ENCODE assay signal across 16 cellular contexts in genomic region chr1:94807742-94808491, GRCh38. TPM values are rescaled to one million over a fixed set of nuclear protein-coding genes. Genes with fewer than 3 reads are reported as not detected.
A peak's percentile ranks its signal among the peaks of the same experiment; 100 is the strongest.
DNase-seq lines count a peak whose midpoint lies in the region; ATAC-seq and TF ChIP-seq lines count a peak whose summit lies in the region.
"Had no signal": no experiment of that assay in that cellular context is flagged by ENCODE, and none has a peak within 500 bp of the region (broad histone marks: within the 10 kb centered on the region; RNA-seq: fewer than 3 reads in every experiment).

No MANE protein-coding gene starts in this region.

- H3K27me3 ChIP-seq in effector memory CD4-positive, alpha-beta T cell (replicated peaks; ENCODE audit: control insufficient read depth, insufficient read depth, low read length, poor library complexity, severe bottlenecking) = no peaks in the 10 kb centered on the region

- peak; percentile 38 for ATAC-seq in activated naive CD8-positive, alpha-beta T cell treated with anti-CD3 and anti-CD28 coated beads, Interleukin-2, amount 50 U/mL, for 24 hours
- ATAC-seq in mucosa of descending colon (peak; percentile 87), HG02642 (IDR thresholded peaks at IDR 0.05; ENCODE audit: poor library complexity, unreplicated experiment) (no peak)
- ATAC-seq: Right ventricle myocardium inferior had no signal

- H3K27ac ChIP-seq in effector memory CD4-positive, alpha-beta T cell (ENCODE audit: insufficient read depth, low read length, poor library complexity, severe bottlenecking) = no peak overlapping the region

- H3K36me3 ChIP-seq in mucosa of descending colon (ENCODE audit: low read depth) = no peaks in the 10 kb centered on the region
- no peaks in the 10 kb centered on the region for H3K36me3 ChIP-seq in effector memory CD4-positive, alpha-beta T cell (ENCODE audit: control insufficient read depth, insufficient read depth, low read length)

- DNase-seq in EL (peak; percentile 36), NCI-H526 (lab: John Stamatoyannopoulos, UW) (peak; percentile 92), mucosa of descending colon (peak; percentile 67 to 79 (median 77)), GM20000 (ENCODE audit: low spot score) (no peak), globus pallidus (ENCODE audit: low spot score) (no peak)
- DNase-seq in activated naive CD8-positive, alpha-beta T cell treated with anti-CD3 and anti-CD28 coated beads, Interleukin-2, amount 50 U/mL, for 24 hours = no peak
- no peak for DNase-seq in effector memory CD4-positive, alpha-beta T cell
- DNase-seq: activated B cell treated with CpG ODN at 0.5 μM for 24 hours; activated T-cell treated with anti-CD3 and anti-CD28 coated beads, Interleukin-2, amount 50 U/mL, for 48 hours; midbrain; MM.1S; stimulated activated CD4-positive, alpha-beta T cell treated with anti-CD3 and anti-CD28 coated beads, Interleukin-2, amount 100 ng/mL, for 48 hours; stimulated activated naive CD4-positive, alpha-beta T cell had no signal

- peaks cover 1% of the 10 kb centered on the region for H3K27me3 Mint-ChIP-seq in activated naive CD8-positive, alpha-beta T cell treated with anti-CD3 and anti-CD28 coated beads, Interleukin-2, amount 50 U/mL, for 24 hours

- H3K4me3 ChIP-seq in mucosa of descending colon = no peak overlapping the region
- H3K4me3 ChIP-seq in effector memory CD4-positive, alpha-beta T cell (ENCODE audit: insufficient read depth, low read depth, low read length, poor library complexity, severe bottlenecking) = no peak overlapping the region

- H3K4me1 ChIP-seq in mucosa of descending colon (ENCODE audit: low read depth) = peaks cover 48% of the 10 kb centered on the region
- no peaks in the 10 kb centered on the region for H3K4me1 ChIP-seq in effector memory CD4-positive, alpha-beta T cell (ENCODE audit: control insufficient read depth, insufficient read depth, low read length, poor library complexity, severe bottlenecking)

- TF ChIP-seq CTCF in mucosa of descending colon (IDR thresholded peaks at IDR 0.05) = no peak
- TF ChIP-seq CTCF in GM20000 (IDR thresholded peaks at IDR 0.05; ENCODE audit: extremely low read depth, missing control alignments) = no peak

- no peak overlapping the region for H3K4me3 Mint-ChIP-seq in activated naive CD8-positive, alpha-beta T cell treated with anti-CD3 and anti-CD28 coated beads, Interleukin-2, amount 50 U/mL, for 24 hours
- H3K4me3 Mint-ChIP-seq: activated B cell treated with CpG ODN at 0.5 μM for 24 hours, CD14-positive monocyte had no signal

- intact Hi-C loops in mucosa of descending colon (cut with DNase I, micrococcal nuclease) = loop anchor here (5.0 to 10.0 kb wide), 2 partner anchors 203 to 286 kb away; no protein-coding TSS in a partner anchor

- no peaks in the 10 kb centered on the region for H3K9me3 ChIP-seq in mucosa of descending colon
- H3K9me3 ChIP-seq in effector memory CD4-positive, alpha-beta T cell (ENCODE audit: control insufficient read depth, low read length) = no peaks in the 10 kb centered on the region

- H3K9me3 Mint-ChIP-seq in activated naive CD8-positive, alpha-beta T cell treated with anti-CD3 and anti-CD28 coated beads, Interleukin-2, amount 50 U/mL, for 24 hours = peaks cover 6% of the 10 kb centered on the region

- H3K27ac Mint-ChIP-seq in activated naive CD8-positive, alpha-beta T cell treated with anti-CD3 and anti-CD28 coated beads, Interleukin-2, amount 50 U/mL, for 24 hours = no peak overlapping the region
- H3K27ac Mint-ChIP-seq: activated B cell treated with CpG ODN at 0.5 μM for 24 hours had no signal

- peaks cover 3% of the 10 kb centered on the region for H3K4me1 Mint-ChIP-seq in activated naive CD8-positive, alpha-beta T cell treated with anti-CD3 and anti-CD28 coated beads, Interleukin-2, amount 50 U/mL, for 24 hours

- H3K36me3 Mint-ChIP-seq in activated naive CD8-positive, alpha-beta T cell treated with anti-CD3 and anti-CD28 coated beads, Interleukin-2, amount 50 U/mL, for 24 hours (ENCODE audit: low read depth) = no peaks in the 10 kb centered on the region
- H3K36me3 Mint-ChIP-seq: CD14-positive monocyte had no signal

RNA-seq across cellular contexts. Expression of gene SLC44A3, which starts 12.2 kb away (rescaled TPM):
- 10 to 100 TPM; 37.4 to 89.1 (median 49.5) TPM for total RNA-seq in mucosa of descending colon
- total RNA-seq: activated B cell treated with CpG ODN at 0.5 μM for 24 hours had no signal

Comparison
In these comparisons a context has a peak if more than half of its experiments do, and no peak if none do; other contexts are left out.
1. DNase-seq: peak in EL (single experiment), NCI-H526 (2 of 2) and mucosa of descending colon (3 of 3); none in activated naive CD8-positive, alpha-beta T cell treated with anti-CD3 and anti-CD28 coated beads, Interleukin-2, amount 50 U/mL, for 24 hours (single experiment), effector memory CD4-positive, alpha-beta T cell (0 of 3), GM20000 (single experiment) and globus pallidus (single experiment).